ENCODE assay signal across 8 cellular contexts in genomic region chr14:102778616-102779351, GRCh38. TPM values are rescaled to one million over a fixed set of nuclear protein-coding genes. Genes with fewer than 3 reads are reported as not detected.
DNase-seq lines count a peak whose midpoint lies in the region; ATAC-seq and TF ChIP-seq lines count a peak whose summit lies in the region.

No MANE protein-coding gene starts in this region.

- H3K14ac ChIP-seq in mesenchymal stem cell (ENCODE audit: low read length in 2 of 2): no peak overlapping the region

- peak overlapping the region; percentile 67 for H3K4me3 ChIP-seq in HUES6 (ENCODE audit: low read depth, low read length)
- H3K4me3 ChIP-seq in mesenchymal stem cell (ENCODE audit: insufficient read depth in 1 of 2, low read depth in 1 of 2, low read length in 2 of 2): peak overlapping the region; percentile 78 to 81
- H3K4me3 ChIP-seq in vagina: peak overlapping the region; percentile 66 to 86

- H2BK15ac ChIP-seq in mesenchymal stem cell (ENCODE audit: low read depth, poor library complexity, severe bottlenecking): no peak overlapping the region

- no peak for ATAC-seq in GM19395 (IDR thresholded peaks at IDR 0.05; ENCODE audit: unreplicated experiment)
- ATAC-seq in GM21576 (IDR thresholded peaks at IDR 0.05; ENCODE audit: unreplicated experiment): no peak

- intact Hi-C loops in vagina (cut with DNase I): loop anchor here (5.0 to 10.0 kb wide), 2 partner anchors 136 to 274 kb away; no protein-coding TSS in a partner anchor

- no peak overlapping the region for H3K18ac ChIP-seq in mesenchymal stem cell (ENCODE audit: low read depth in 1 of 2, low read length in 2 of 2)

- no peak overlapping the region for H3K4ac ChIP-seq in mesenchymal stem cell (ENCODE audit: low read depth in 1 of 2, low read length in 2 of 2)

- H3K27ac ChIP-seq in HUES6 (ENCODE audit: low read depth, low read length) (no peak overlapping the region), mesenchymal stem cell (ENCODE audit: low read length, poor library complexity, severe bottlenecking) (no peak overlapping the region), vagina (peak overlapping the region; percentile 92)

- H2AK5ac ChIP-seq in mesenchymal stem cell (ENCODE audit: low read length, severe bottlenecking): no peak overlapping the region

- H3K4me1 ChIP-seq in HUES6 (ENCODE audit: control insufficient read depth, insufficient read depth, low read length) (peaks cover 40% of the 10 kb centered on the region), mesenchymal stem cell (ENCODE audit: control insufficient read depth, insufficient read depth, low read depth, low read length) (peaks cover 13% of the 10 kb centered on the region), vagina (peaks cover 22% of the 10 kb centered on the region)

- peaks cover 12% of the 10 kb centered on the region for H3K27me3 ChIP-seq in HUES6 (ENCODE audit: control insufficient read depth, insufficient read depth, low read length)
- H3K27me3 ChIP-seq in mesenchymal stem cell (ENCODE audit: control insufficient read depth in 1 of 2, insufficient read depth in 1 of 2, low read length in 2 of 2): no peaks in the 10 kb centered on the region
- H3K27me3 ChIP-seq in vagina: no peaks in the 10 kb centered on the region

- H3K9me3 ChIP-seq in HUES6 (ENCODE audit: control insufficient read depth, insufficient read depth, low read depth, low read length) (no peaks in the 10 kb centered on the region), mesenchymal stem cell (ENCODE audit: control insufficient read depth, low read length) (no peaks in the 10 kb centered on the region), vagina (no peaks in the 10 kb centered on the region)

- H2BK5ac ChIP-seq in mesenchymal stem cell (ENCODE audit: low read depth, low read length, poor library complexity, severe bottlenecking): no peak overlapping the region

- 56% methylated on average over 18 of the region's 19 CpGs for WGBS in mesenchymal stem cell

- peaks cover 14% of the 10 kb centered on the region for H3K79me1 ChIP-seq in mesenchymal stem cell (replicated peaks; ENCODE audit: low read length, poor library complexity, severe bottlenecking)

- no peak for TF ChIP-seq POLR2A in vagina (IDR thresholded peaks at IDR 0.05)

- H4K8ac ChIP-seq in mesenchymal stem cell (ENCODE audit: low read length): no peak overlapping the region

- no peak overlapping the region for H2AFZ ChIP-seq in mesenchymal stem cell (ENCODE audit: low read depth, low read length)

- no peak overlapping the region for H2BK12ac ChIP-seq in mesenchymal stem cell (ENCODE audit: low read length in 2 of 2)

- H4K91ac ChIP-seq in mesenchymal stem cell (ENCODE audit: low read length): no peak overlapping the region

- H3K4me2 ChIP-seq in mesenchymal stem cell (ENCODE audit: low read length, poor library complexity, severe bottlenecking): peak overlapping the region; percentile 58

- no peaks in the 10 kb centered on the region for H3K36me3 ChIP-seq in HUES6 (ENCODE audit: control insufficient read depth, insufficient read depth, low read length)
- no peaks in the 10 kb centered on the region for H3K36me3 ChIP-seq in mesenchymal stem cell (ENCODE audit: control insufficient read depth in 1 of 2, insufficient read depth in 2 of 2, low read depth in 1 of 2, low read length in 2 of 2)
- no peaks in the 10 kb centered on the region for H3K36me3 ChIP-seq in vagina

- no peak overlapping the region for H2BK120ac ChIP-seq in mesenchymal stem cell (ENCODE audit: low read depth, low read length)

- peak; percentile 21 for DNase-seq in AG08396 (ENCODE audit: low spot score)
- DNase-seq in astrocyte of the hippocampus (ENCODE audit: low read depth, low spot score): peak; percentile 58
- DNase-seq in mesenchymal stem cell: peak; percentile 52
- no peak for DNase-seq in vagina (ENCODE audit: extremely low spot score in 2 of 2)
- no peak for DNase-seq in SKM-1 treated with dmso at 0.1 percent for 144 hours (lab: John Stamatoyannopoulos, UW; ENCODE audit: unreplicated experiment)

- H3K23ac ChIP-seq in mesenchymal stem cell (ENCODE audit: low read length in 2 of 2): no peak overlapping the region

- TF ChIP-seq CTCF in vagina (IDR thresholded peaks at IDR 0.05): no peak

- peak overlapping the region; percentile 65 for H3K9ac ChIP-seq in HUES6 (ENCODE audit: low read length)
- H3K9ac ChIP-seq in mesenchymal stem cell (ENCODE audit: low read length): peak overlapping the region; percentile 86

RNA-seq across cellular contexts. Expression of gene TRAF3, which starts 1.5 kb away (rescaled TPM):
- polyA plus RNA-seq in mesenchymal stem cell (2013, experiment 1 of 2): 10.7 TPM
- 11.9 TPM for polyA plus RNA-seq in mesenchymal stem cell (2013, experiment 2 of 2)
- 14.0 TPM for total RNA-seq in vagina

Comparison
In these comparisons a context has a peak if more than half of its experiments do, and no peak if none do; other contexts are left out.
1. DNase-seq: peak in AG08396 (single experiment), astrocyte of the hippocampus (single experiment) and mesenchymal stem cell (single experiment); none in vagina (0 of 2) and SKM-1 treated with dmso at 0.1 percent for 144 hours (single experiment).
2. Peak in every context shown above with its lines, with median percentiles within 50 percentile points of each other: H3K4me3 ChIP-seq.